Comparison of ENCODE assay signal across 7 cellular contexts in the genomic region with DNA sequence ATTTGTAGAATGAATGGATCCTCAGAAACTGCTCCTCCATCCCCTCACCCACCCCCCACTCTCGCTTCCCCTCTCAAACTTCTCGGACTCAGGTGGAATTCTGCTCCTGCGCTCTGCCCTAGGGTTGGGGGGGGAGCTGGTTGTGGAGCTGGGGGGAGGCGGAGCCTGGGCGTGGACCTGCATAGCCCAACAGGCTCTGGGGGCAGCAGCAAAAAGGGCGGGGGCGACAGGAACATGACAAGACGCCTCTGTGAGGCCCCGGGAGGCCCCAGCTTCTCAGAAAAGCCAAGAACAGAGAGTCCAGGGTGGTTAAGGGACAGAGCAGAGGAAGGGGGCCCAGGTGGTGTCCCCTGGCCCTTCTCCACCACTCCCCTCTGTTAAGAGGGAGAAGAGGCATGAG. TPM values are rescaled to one million over a fixed set of nuclear protein-coding genes. Genes with fewer than 3 reads are reported as not detected.
DNase-seq lines count a peak whose midpoint lies in the region; ATAC-seq and TF ChIP-seq lines count a peak whose summit lies in the region.
"Had no signal": no experiment of that assay in that cellular context is flagged by ENCODE, and none has a peak within 500 bp of the region (broad histone marks: within the 10 kb centered on the region; RNA-seq: fewer than 3 reads in every experiment).

No MANE protein-coding gene starts in this region.

- H3K36me3 ChIP-seq in OCI-LY3 (replicated peaks; ENCODE audit: low read depth, low read length) (peaks cover 26% of the 10 kb centered on the region), left lung (peaks cover 0 to 41% of the 10 kb centered on the region in 2 donors)

- H3K27me3 ChIP-seq in OCI-LY3 (ENCODE audit: low read depth, low read length) (no peaks in the 10 kb centered on the region), left lung (no peaks in the 10 kb centered on the region)

- no peak overlapping the region for H2AFZ ChIP-seq in OCI-LY3 (ENCODE audit: low read depth, low read length)

- H3K79me2 ChIP-seq in OCI-LY3 (ENCODE audit: low read length): peaks cover 26% of the 10 kb centered on the region

- intact Hi-C loops in left lung (cut with DNase I): loop anchor here in 1 of 2 donors (10.0 kb wide), 1 partner anchor 209 kb away; no protein-coding TSS in a partner anchor

- ATAC-seq in GM18861 (IDR thresholded peaks at IDR 0.05; ENCODE audit: unreplicated experiment): no peak
- no peak for ATAC-seq in left lung
- ATAC-seq in GM19397 (IDR thresholded peaks at IDR 0.05; ENCODE audit: unreplicated experiment): no peak
- ATAC-seq: Panc1 had no signal

- TF ChIP-seq POLR2A in erythroblast (IDR thresholded peaks at IDR 0.05; ENCODE audit: low read length): peak; percentile 47

- H3K4me1 ChIP-seq in OCI-LY3 (ENCODE audit: low read length) (peaks cover 37% of the 10 kb centered on the region), left lung (peaks cover 21 to 63% of the 10 kb centered on the region in 2 donors)

- peak overlapping the region; percentile 37 for H3K4me3 ChIP-seq in OCI-LY3 (ENCODE audit: low read length)
- H3K4me3 ChIP-seq in left lung: peak overlapping the region in 1 of 2 donors; percentile 97

- DNase-seq in erythroblast (lab: John Stamatoyannopoulos, UW) (peak; percentile 89 to 91), left lung (no peak)
- peak; percentile 60 for DNase-seq in stimulated activated CD8-positive, alpha-beta memory T cell treated with anti-CD3 and anti-CD28 coated beads, Interleukin-4, amount 100 ng/mL, for 48 hours

- peak overlapping the region; percentile 90 for H3K4me2 ChIP-seq in OCI-LY3 (ENCODE audit: low read length)

- H3K27ac ChIP-seq in OCI-LY3 (ENCODE audit: low read length) (no peak overlapping the region), left lung (peak overlapping the region in 1 of 2 donors; percentile 46)

- H3K9me3 ChIP-seq in OCI-LY3 (ENCODE audit: insufficient read depth, low read length) (no peaks in the 10 kb centered on the region), left lung (no peaks in the 10 kb centered on the region)

- peaks cover 33% of the 10 kb centered on the region for H4K20me1 ChIP-seq in OCI-LY3 (ENCODE audit: insufficient read depth, low read length)

- TF ChIP-seq CTCF in OCI-LY3 (IDR thresholded peaks at IDR 0.05; ENCODE audit: low read depth, low read length) (no peak), left lung (IDR thresholded peaks at IDR 0.05) (no peak)

- no peak overlapping the region; the same call in 1 of the 2 replicates for H3K9ac ChIP-seq in OCI-LY3 (ENCODE audit: low read length)

RNA-seq across cellular contexts. Expression of a gene that starts 3.5 kb away (rescaled TPM):
- total RNA-seq in left lung: 10 to 100 TPM; 50.1 to 55.6 TPM

RNA-seq across cellular contexts. Expression of a gene that starts 8.2 kb away (rescaled TPM):
- under 1 TPM; 0.50 to 0.55 TPM for total RNA-seq in left lung

RNA-seq across cellular contexts. Expression of a gene that starts 11.5 kb away (rescaled TPM):
- total RNA-seq in left lung: 1 to 10 TPM in 1 of 2 donors, under 1 TPM in 1; 0.41 to 1.9 TPM

RNA-seq across cellular contexts. Expression of a gene that starts 39.3 kb away (rescaled TPM):
- 10 to 100 TPM; 22.7 to 27.0 TPM for total RNA-seq in left lung

RNA-seq across cellular contexts. Expression of a gene that starts 45.9 kb away (rescaled TPM):
- 10 to 100 TPM; 25.0 to 33.0 TPM for total RNA-seq in left lung

Comparison
In these comparisons a context has a peak if more than half of its experiments do, and no peak if none do; other contexts are left out.
1. DNase-seq: peak in erythroblast (2 of 2) and stimulated activated CD8-positive, alpha-beta memory T cell treated with anti-CD3 and anti-CD28 coated beads, Interleukin-4, amount 100 ng/mL, for 48 hours (single experiment); none in left lung (0 of 2).